In genomic region chr10:5003127-5004073, GRCh38 we compare ENCODE assay signal across 1 cellular context.
A peak's percentile ranks its signal among the peaks of the same experiment; 100 is the strongest.
TF ChIP-seq lines count a peak whose summit lies in the region.

Gene AKR1C2, minus strand, starts transcription at chr10:5003857. Its CDS starts 22 bp downstream, at chr10:5003835.

TF ChIP-seq in liver, 16 proteins besides CTCF, POLR2A, EP300 and RAD21:
- peak; percentile 89 for TF ChIP-seq REST (IDR thresholded peaks at IDR 0.05)
- TF ChIP-seq YY1 (IDR thresholded peaks at IDR 0.05), result peak; percentile 31
- peak; percentile 87 for TF ChIP-seq TAF1 (conservative IDR thresholded peaks at IDR 0.05)
